8 cellular contexts compared by ENCODE assay signal in the genomic region with DNA sequence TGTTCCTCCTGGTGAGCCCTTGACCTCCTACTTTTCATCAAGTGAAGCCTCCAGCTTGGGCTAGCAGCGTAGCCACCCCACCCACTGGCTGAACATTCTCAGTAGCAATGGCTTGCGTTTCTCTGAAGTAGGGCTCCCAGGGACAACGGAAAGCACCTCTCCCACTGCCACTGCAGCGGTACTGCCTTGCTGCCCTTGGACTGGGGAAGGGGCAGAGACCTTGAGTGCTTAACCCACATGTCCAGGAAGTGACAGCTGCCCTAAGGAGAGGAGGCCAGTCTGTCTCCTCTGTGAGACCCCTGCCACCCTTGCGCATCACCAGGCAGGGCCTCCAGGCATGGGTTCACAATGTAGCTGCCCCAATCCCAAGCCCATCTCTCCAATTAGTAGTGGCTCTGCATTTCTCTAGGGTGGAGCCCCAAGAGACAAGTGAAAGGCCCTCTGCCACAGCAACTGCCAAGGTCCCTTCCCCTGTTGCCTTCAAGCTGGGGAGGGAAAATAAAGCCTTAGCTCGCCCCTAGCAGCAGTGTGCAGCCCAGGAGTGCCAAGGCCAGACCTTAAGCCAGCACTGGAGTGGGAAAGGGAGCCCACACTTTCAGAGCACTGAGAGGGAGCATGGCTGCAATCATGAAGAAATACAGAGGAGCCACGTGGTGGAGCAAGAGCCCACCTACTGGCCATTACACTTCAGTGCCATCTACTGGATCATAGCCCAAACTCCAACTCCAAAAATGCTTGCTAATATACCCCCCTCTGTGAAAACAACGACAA.
A peak's percentile ranks its signal among the peaks of the same experiment; 100 is the strongest.
DNase-seq lines count a peak whose midpoint lies in the region; ATAC-seq and TF ChIP-seq lines count a peak whose summit lies in the region.

No MANE protein-coding gene starts in this region.

- H3K4me3 Mint-ChIP-seq in endodermal cell: no peak overlapping the region
- H3K4me3 Mint-ChIP-seq in CD4-positive, alpha-beta T cell: no peak overlapping the region

- peaks cover 5% of the 10 kb centered on the region for H3K36me3 Mint-ChIP-seq in endodermal cell (ENCODE audit: low read depth)
- no peaks in the 10 kb centered on the region for H3K36me3 Mint-ChIP-seq in CD4-positive, alpha-beta T cell (ENCODE audit: low read depth)

- ATAC-seq in CD4-positive, alpha-beta T cell (ENCODE audit: poor library complexity): no peak
- no peak for ATAC-seq in HG03196 (IDR thresholded peaks at IDR 0.05; ENCODE audit: unreplicated experiment)

- WGBS in endodermal cell (ENCODE audit: insufficient coverage in 1 of 2, insufficient read length in 1 of 2), 2 experiments: 68 to 96% methylated on average over 3 to 8 of the region's 8 CpGs

- no peak overlapping the region for H3K27ac ChIP-seq in endodermal cell (ENCODE audit: low read depth, low read length)
- no peak overlapping the region for H3K27ac ChIP-seq in CD4-positive, alpha-beta T cell (ENCODE audit: low read depth, low read length)

- intact Hi-C loops in CD4-positive, alpha-beta T cell (cut with DNase I, micrococcal nuclease): no loop called here

- H3K4me3 ChIP-seq in HFF-Myc (replicated peaks; ENCODE audit: low read depth, low read length): no peak overlapping the region
- no peak overlapping the region for H3K4me3 ChIP-seq in endodermal cell (ENCODE audit: low read length)

- H3K9me3 Mint-ChIP-seq in endodermal cell: peaks cover 22% of the 10 kb centered on the region
- H3K9me3 Mint-ChIP-seq in CD4-positive, alpha-beta T cell: peaks cover 15% of the 10 kb centered on the region

- H3K36me3 ChIP-seq in endodermal cell (ENCODE audit: control insufficient read depth, insufficient read depth, low read length): no peaks in the 10 kb centered on the region

- POLR2A ChIA-PET in CD4-positive, alpha-beta T cell (lab: Charles Lee): no interaction called here

- peaks cover 8% of the 10 kb centered on the region for H3K9me3 ChIP-seq in endodermal cell (ENCODE audit: control insufficient read depth, low read length)
- peaks cover 5% of the 10 kb centered on the region for H3K9me3 ChIP-seq in CD4-positive, alpha-beta T cell (ENCODE audit: control insufficient read depth, low read length)

- H3K27me3 Mint-ChIP-seq in endodermal cell (ENCODE audit: insufficient read depth): no peaks in the 10 kb centered on the region
- no peaks in the 10 kb centered on the region for H3K27me3 Mint-ChIP-seq in CD4-positive, alpha-beta T cell

- H3K4me1 ChIP-seq in endodermal cell (ENCODE audit: control insufficient read depth, insufficient read depth, low read length): no peaks in the 10 kb centered on the region

- peak overlapping the region; percentile 9 for H3K27ac Mint-ChIP-seq in endodermal cell
- no peak overlapping the region for H3K27ac Mint-ChIP-seq in CD4-positive, alpha-beta T cell

- no peaks in the 10 kb centered on the region for H3K27me3 ChIP-seq in endodermal cell (ENCODE audit: control insufficient read depth, insufficient read depth, low read length, poor library complexity, severe bottlenecking)
- no peaks in the 10 kb centered on the region for H3K27me3 ChIP-seq in CD4-positive, alpha-beta T cell (ENCODE audit: control insufficient read depth, insufficient read depth, low read length)

- H3K4me1 Mint-ChIP-seq in endodermal cell: peaks cover 2% of the 10 kb centered on the region
- H3K4me1 Mint-ChIP-seq in CD4-positive, alpha-beta T cell (ENCODE audit: low read depth): no peaks in the 10 kb centered on the region

- TF ChIP-seq CTCF in HFF-Myc (IDR thresholded peaks at IDR 0.05; ENCODE audit: low read depth, low read length, missing control alignments): peak; percentile 68
- peak; percentile 87 for TF ChIP-seq CTCF in endodermal cell (conservative IDR thresholded peaks at IDR 0.05)
- TF ChIP-seq CTCF in CD4-positive, alpha-beta T cell (IDR thresholded peaks at IDR 0.05): no peak

- CTCF ChIA-PET in CD4-positive, alpha-beta T cell (lab: Charles Lee): no interaction called here

- H3K9ac ChIP-seq in endodermal cell (ENCODE audit: extremely low read depth, low read length, poor library complexity, severe bottlenecking): no peak overlapping the region

- DNase-seq in GDM1 (lab: John Stamatoyannopoulos, UW): peak; percentile 7
- peak; percentile 17 for DNase-seq in HFF-Myc (ENCODE audit: extremely low read depth, low read depth)
- DNase-seq in NCI-H524 (lab: John Stamatoyannopoulos, UW): peak; percentile 16 to 53
- DNase-seq in endodermal cell: peak; percentile 69
- no peak for DNase-seq in CD4-positive, alpha-beta T cell
- no peak for DNase-seq in mesenteric fat pad (ENCODE audit: low spot score)
- DNase-seq in activated CD8-positive, alpha-beta memory T cell treated with anti-CD3 and anti-CD28 coated beads, Interleukin-2, amount 50 U/mL, for 48 hours: no peak

Comparison
In these comparisons a context has a peak if more than half of its experiments do, and no peak if none do; other contexts are left out.
1. DNase-seq: peak in GDM1 (single experiment), HFF-Myc (single experiment), NCI-H524 (2 of 2) and endodermal cell (single experiment); none in CD4-positive, alpha-beta T cell (0 of 10), mesenteric fat pad (single experiment) and activated CD8-positive, alpha-beta memory T cell treated with anti-CD3 and anti-CD28 coated beads, Interleukin-2, amount 50 U/mL, for 48 hours (single experiment).